ENCODE assay signal across 1 cellular context in the genomic region with DNA sequence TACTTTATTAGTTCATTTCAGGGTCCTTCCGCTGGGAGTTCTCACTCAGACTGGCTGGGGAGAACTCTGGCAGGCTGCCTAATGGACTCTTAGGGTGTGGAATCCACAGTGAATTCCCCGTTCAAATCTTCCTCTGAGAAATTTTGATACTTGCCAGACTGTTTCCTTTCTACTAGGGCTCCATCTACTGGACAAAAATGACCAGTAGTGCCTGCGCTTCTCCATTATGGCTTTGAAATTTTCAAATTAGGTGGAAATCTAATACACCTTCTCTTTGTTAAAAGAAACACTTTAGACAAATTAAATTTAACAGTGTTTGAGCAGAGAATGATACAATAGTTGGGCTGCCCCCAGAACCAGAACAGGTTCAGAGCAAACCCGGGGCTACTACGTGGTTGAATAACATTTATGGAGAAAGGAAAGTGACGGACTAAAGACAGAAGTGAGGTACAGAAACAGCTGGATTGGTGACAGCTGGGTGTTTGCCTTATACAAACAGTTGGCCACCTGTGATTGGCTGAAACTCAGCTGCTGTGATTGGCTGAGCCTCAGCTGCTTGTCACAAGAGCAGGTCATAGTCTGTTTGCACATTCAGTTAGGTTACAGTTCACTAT.
TF ChIP-seq lines count a peak whose summit lies in the region.

No MANE protein-coding gene starts in this region.

TF ChIP-seq in K562, 482 proteins besides CTCF, POLR2A, EP300 and RAD21 (continued from another document):
- TF ChIP-seq TCF7L2 (IDR thresholded peaks at IDR 0.05; ENCODE audit: low read depth, low read length): no peak
- no peak for TF ChIP-seq POLR2H (tag; IDR thresholded peaks at IDR 0.05; ENCODE audit: low read depth)
- TF ChIP-seq RB1 (IDR thresholded peaks at IDR 0.05; ENCODE audit: low read depth): 0 out of 2 replicates have a peak, but pooled peaks have one; percentile 6
- TF ChIP-seq, protein P1, sequence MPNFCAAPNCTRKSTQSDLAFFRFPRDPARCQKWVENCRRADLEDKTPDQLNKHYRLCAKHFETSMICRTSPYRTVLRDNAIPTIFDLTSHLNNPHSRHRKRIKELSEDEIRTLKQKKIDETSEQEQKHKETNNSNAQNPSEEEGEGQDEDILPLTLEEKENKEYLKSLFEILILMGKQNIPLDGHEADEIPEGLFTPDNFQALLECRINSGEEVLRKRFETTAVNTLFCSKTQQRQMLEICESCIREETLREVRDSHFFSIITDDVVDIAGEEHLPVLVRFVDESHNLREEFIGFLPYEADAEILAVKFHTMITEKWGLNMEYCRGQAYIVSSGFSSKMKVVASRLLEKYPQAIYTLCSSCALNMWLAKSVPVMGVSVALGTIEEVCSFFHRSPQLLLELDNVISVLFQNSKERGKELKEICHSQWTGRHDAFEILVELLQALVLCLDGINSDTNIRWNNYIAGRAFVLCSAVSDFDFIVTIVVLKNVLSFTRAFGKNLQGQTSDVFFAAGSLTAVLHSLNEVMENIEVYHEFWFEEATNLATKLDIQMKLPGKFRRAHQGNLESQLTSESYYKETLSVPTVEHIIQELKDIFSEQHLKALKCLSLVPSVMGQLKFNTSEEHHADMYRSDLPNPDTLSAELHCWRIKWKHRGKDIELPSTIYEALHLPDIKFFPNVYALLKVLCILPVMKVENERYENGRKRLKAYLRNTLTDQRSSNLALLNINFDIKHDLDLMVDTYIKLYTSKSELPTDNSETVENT (CRISPR knock-in tag; IDR thresholded peaks at IDR 0.05): no peak
- TF ChIP-seq, protein P2, sequence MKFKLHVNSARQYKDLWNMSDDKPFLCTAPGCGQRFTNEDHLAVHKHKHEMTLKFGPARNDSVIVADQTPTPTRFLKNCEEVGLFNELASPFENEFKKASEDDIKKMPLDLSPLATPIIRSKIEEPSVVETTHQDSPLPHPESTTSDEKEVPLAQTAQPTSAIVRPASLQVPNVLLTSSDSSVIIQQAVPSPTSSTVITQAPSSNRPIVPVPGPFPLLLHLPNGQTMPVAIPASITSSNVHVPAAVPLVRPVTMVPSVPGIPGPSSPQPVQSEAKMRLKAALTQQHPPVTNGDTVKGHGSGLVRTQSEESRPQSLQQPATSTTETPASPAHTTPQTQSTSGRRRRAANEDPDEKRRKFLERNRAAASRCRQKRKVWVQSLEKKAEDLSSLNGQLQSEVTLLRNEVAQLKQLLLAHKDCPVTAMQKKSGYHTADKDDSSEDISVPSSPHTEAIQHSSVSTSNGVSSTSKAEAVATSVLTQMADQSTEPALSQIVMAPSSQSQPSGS (CRISPR knock-in tag; IDR thresholded peaks at IDR 0.05): no peak
- TF ChIP-seq, protein P3, sequence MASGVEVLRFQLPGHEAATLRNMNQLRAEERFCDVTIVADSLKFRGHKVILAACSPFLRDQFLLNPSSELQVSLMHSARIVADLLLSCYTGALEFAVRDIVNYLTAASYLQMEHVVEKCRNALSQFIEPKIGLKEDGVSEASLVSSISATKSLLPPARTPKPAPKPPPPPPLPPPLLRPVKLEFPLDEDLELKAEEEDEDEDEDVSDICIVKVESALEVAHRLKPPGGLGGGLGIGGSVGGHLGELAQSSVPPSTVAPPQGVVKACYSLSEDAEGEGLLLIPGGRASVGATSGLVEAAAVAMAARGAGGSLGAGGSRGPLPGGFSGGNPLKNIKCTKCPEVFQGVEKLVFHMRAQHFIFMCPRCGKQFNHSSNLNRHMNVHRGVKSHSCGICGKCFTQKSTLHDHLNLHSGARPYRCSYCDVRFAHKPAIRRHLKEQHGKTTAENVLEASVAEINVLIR (CRISPR knock-in tag; IDR thresholded peaks at IDR 0.05): no peak
- no peak for TF ChIP-seq PRMT5 (CRISPR knock-in tag; IDR thresholded peaks at IDR 0.05)
- no peak for TF ChIP-seq MCM5 (IDR thresholded peaks at IDR 0.05; ENCODE audit: low read depth)
- TF ChIP-seq, protein P4, sequence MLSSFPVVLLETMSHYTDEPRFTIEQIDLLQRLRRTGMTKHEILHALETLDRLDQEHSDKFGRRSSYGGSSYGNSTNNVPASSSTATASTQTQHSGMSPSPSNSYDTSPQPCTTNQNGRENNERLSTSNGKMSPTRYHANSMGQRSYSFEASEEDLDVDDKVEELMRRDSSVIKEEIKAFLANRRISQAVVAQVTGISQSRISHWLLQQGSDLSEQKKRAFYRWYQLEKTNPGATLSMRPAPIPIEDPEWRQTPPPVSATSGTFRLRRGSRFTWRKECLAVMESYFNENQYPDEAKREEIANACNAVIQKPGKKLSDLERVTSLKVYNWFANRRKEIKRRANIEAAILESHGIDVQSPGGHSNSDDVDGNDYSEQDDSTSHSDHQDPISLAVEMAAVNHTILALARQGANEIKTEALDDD (IDR thresholded peaks at IDR 0.05): no peak
- no peak for TF ChIP-seq ATF7 (IDR thresholded peaks at IDR 0.05)
- no peak for TF ChIP-seq JUNB (CRISPR knock-in tag; conservative IDR thresholded peaks at IDR 0.05)
- TF ChIP-seq ZSCAN29 (IDR thresholded peaks at IDR 0.05): no peak
- TF ChIP-seq SMC3 (conservative IDR thresholded peaks at IDR 0.05; ENCODE audit: insufficient read depth, low read depth, low read length): peak; percentile 77
- TF ChIP-seq MEIS2 (IDR thresholded peaks at IDR 0.05; ENCODE audit: partially characterized antibody): no peak
- no peak for TF ChIP-seq ETS2 (tag; IDR thresholded peaks at IDR 0.05; ENCODE audit: borderline replicate concordance, poor library complexity, severe bottlenecking)
- TF ChIP-seq, protein P5, sequence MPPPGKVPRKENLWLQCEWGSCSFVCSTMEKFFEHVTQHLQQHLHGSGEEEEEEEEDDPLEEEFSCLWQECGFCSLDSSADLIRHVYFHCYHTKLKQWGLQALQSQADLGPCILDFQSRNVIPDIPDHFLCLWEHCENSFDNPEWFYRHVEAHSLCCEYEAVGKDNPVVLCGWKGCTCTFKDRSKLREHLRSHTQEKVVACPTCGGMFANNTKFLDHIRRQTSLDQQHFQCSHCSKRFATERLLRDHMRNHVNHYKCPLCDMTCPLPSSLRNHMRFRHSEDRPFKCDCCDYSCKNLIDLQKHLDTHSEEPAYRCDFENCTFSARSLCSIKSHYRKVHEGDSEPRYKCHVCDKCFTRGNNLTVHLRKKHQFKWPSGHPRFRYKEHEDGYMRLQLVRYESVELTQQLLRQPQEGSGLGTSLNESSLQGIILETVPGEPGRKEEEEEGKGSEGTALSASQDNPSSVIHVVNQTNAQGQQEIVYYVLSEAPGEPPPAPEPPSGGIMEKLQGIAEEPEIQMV (tag; conservative IDR thresholded peaks at IDR 0.05; ENCODE audit: low read depth): no peak
- TF ChIP-seq SMAD2 (IDR thresholded peaks at IDR 0.05; ENCODE audit: low read depth, low read length): no peak
- TF ChIP-seq, protein P6, sequence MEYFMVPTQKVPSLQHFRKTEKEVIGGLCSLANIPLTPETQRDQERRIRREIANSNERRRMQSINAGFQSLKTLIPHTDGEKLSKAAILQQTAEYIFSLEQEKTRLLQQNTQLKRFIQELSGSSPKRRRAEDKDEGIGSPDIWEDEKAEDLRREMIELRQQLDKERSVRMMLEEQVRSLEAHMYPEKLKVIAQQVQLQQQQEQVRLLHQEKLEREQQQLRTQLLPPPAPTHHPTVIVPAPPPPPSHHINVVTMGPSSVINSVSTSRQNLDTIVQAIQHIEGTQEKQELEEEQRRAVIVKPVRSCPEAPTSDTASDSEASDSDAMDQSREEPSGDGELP (CRISPR knock-in tag; IDR thresholded peaks at IDR 0.05; ENCODE audit: borderline replicate concordance): peak; percentile 43; the same call in 1 of the 2 replicates
- TF ChIP-seq SMAD3 (CRISPR knock-in tag; conservative IDR thresholded peaks at IDR 0.05): no peak
- TF ChIP-seq, protein P7, sequence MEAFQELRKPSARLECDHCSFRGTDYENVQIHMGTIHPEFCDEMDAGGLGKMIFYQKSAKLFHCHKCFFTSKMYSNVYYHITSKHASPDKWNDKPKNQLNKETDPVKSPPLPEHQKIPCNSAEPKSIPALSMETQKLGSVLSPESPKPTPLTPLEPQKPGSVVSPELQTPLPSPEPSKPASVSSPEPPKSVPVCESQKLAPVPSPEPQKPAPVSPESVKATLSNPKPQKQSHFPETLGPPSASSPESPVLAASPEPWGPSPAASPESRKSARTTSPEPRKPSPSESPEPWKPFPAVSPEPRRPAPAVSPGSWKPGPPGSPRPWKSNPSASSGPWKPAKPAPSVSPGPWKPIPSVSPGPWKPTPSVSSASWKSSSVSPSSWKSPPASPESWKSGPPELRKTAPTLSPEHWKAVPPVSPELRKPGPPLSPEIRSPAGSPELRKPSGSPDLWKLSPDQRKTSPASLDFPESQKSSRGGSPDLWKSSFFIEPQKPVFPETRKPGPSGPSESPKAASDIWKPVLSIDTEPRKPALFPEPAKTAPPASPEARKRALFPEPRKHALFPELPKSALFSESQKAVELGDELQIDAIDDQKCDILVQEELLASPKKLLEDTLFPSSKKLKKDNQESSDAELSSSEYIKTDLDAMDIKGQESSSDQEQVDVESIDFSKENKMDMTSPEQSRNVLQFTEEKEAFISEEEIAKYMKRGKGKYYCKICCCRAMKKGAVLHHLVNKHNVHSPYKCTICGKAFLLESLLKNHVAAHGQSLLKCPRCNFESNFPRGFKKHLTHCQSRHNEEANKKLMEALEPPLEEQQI (IDR thresholded peaks at IDR 0.05): no peak
- TF ChIP-seq HEY1 (CRISPR knock-in tag; IDR thresholded peaks at IDR 0.05; ENCODE audit: borderline replicate concordance): no peak
- TF ChIP-seq, protein P8, sequence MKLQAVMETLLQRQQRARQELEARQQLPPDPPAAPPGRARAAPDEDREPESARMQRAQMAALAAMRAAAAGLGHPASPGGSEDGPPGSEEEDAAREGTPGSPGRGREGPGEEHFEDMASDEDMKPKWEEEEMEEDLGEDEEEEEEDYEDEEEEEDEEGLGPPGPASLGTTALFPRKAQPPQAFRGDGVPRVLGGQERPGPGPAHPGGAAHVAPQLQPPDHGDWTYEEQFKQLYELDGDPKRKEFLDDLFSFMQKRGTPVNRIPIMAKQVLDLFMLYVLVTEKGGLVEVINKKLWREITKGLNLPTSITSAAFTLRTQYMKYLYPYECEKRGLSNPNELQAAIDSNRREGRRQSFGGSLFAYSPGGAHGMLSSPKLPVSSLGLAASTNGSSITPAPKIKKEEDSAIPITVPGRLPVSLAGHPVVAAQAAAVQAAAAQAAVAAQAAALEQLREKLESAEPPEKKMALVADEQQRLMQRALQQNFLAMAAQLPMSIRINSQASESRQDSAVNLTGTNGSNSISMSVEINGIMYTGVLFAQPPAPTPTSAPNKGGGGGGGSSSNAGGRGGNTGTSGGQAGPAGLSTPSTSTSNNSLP (IDR thresholded peaks at IDR 0.05; ENCODE audit: borderline replicate concordance, low read depth, low read length): no peak
- TF ChIP-seq KLF1 (tag; IDR thresholded peaks at IDR 0.05): no peak
- TF ChIP-seq ZNF224 (CRISPR knock-in tag; IDR thresholded peaks at IDR 0.05): no peak
- no peak for TF ChIP-seq COPS2 (conservative IDR thresholded peaks at IDR 0.05)
- TF ChIP-seq ZNF134 (CRISPR knock-in tag; conservative IDR thresholded peaks at IDR 0.05): no peak
- no peak for TF ChIP-seq MTA3 (IDR thresholded peaks at IDR 0.05; ENCODE audit: borderline replicate concordance)
- TF ChIP-seq MTA2 (IDR thresholded peaks at IDR 0.05; ENCODE audit: low read depth): no peak
- TF ChIP-seq NFIC (IDR thresholded peaks at IDR 0.05): peak; percentile 72
- TF ChIP-seq ZNF780A (CRISPR knock-in tag; IDR thresholded peaks at IDR 0.05): no peak
- no peak for TF ChIP-seq ZC3H11A (IDR thresholded peaks at IDR 0.05; ENCODE audit: low read depth, low read length)
- TF ChIP-seq, protein P9, sequence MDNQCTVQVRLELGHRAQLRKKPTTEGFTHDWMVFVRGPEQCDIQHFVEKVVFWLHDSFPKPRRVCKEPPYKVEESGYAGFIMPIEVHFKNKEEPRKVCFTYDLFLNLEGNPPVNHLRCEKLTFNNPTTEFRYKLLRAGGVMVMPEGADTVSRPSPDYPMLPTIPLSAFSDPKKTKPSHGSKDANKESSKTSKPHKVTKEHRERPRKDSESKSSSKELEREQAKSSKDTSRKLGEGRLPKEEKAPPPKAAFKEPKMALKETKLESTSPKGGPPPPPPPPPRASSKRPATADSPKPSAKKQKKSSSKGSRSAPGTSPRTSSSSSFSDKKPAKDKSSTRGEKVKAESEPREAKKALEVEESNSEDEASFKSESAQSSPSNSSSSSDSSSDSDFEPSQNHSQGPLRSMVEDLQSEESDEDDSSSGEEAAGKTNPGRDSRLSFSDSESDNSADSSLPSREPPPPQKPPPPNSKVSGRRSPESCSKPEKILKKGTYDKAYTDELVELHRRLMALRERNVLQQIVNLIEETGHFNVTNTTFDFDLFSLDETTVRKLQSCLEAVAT (IDR thresholded peaks at IDR 0.05): no peak
- TF ChIP-seq ADNP (tag; IDR thresholded peaks at IDR 0.05): no peak
- no peak for TF ChIP-seq LCOR (CRISPR knock-in tag; IDR thresholded peaks at IDR 0.05)
- no peak for TF ChIP-seq CSDE1 (IDR thresholded peaks at IDR 0.05)
- TF ChIP-seq RBM25 (IDR thresholded peaks at IDR 0.05; ENCODE audit: low read depth, low read length, severe bottlenecking): no peak
- peak; percentile 20 for TF ChIP-seq DACH1 (IDR thresholded peaks at IDR 0.05; ENCODE audit: partially characterized antibody)
- TF ChIP-seq SMARCA4 (IDR thresholded peaks at IDR 0.05): no peak
- TF ChIP-seq HMG20A (CRISPR knock-in tag; conservative IDR thresholded peaks at IDR 0.05): no peak
- TF ChIP-seq, protein P10, sequence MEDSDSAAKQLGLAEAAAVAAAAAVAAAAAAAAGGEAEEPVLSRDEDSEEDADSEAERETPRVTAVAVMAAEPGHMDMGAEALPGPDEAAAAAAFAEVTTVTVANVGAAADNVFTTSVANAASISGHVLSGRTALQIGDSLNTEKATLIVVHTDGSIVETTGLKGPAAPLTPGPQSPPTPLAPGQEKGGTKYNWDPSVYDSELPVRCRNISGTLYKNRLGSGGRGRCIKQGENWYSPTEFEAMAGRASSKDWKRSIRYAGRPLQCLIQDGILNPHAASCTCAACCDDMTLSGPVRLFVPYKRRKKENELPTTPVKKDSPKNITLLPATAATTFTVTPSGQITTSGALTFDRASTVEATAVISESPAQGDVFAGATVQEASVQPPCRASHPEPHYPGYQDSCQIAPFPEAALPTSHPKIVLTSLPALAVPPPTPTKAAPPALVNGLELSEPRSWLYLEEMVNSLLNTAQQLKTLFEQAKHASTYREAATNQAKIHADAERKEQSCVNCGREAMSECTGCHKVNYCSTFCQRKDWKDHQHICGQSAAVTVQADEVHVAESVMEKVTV (CRISPR knock-in tag; IDR thresholded peaks at IDR 0.05): peak; percentile 68
- TF ChIP-seq GATAD2A (IDR thresholded peaks at IDR 0.05): no peak
- TF ChIP-seq CTBP1 (IDR thresholded peaks at IDR 0.05; ENCODE audit: borderline replicate concordance): no peak
- TF ChIP-seq HNRNPK (IDR thresholded peaks at IDR 0.05; ENCODE audit: low read depth, low read length, poor library complexity, severe bottlenecking): no peak
- no peak for TF ChIP-seq ZNF174 (CRISPR knock-in tag; IDR thresholded peaks at IDR 0.05)
- TF ChIP-seq GTF2A2 (tag; IDR thresholded peaks at IDR 0.05): no peak
- TF ChIP-seq, protein P11, sequence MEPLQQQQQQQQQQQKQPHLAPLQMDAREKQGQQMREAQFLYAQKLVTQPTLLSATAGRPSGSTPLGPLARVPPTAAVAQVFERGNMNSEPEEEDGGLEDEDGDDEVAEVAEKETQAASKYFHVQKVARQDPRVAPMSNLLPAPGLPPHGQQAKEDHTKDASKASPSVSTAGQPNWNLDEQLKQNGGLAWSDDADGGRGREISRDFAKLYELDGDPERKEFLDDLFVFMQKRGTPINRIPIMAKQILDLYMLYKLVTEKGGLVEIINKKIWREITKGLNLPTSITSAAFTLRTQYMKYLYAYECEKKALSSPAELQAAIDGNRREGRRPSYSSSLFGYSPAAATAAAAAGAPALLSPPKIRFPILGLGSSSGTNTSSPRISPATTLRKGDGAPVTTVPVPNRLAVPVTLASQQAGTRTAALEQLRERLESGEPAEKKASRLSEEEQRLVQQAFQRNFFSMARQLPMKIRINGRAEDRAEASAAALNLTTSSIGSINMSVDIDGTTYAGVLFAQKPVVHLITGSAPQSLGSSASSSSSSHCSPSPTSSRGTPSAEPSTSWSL (CRISPR knock-in tag; IDR thresholded peaks at IDR 0.05; ENCODE audit: borderline replicate concordance): no peak
- no peak for TF ChIP-seq SP1 (CRISPR knock-in tag; IDR thresholded peaks at IDR 0.05)
- TF ChIP-seq C11orf30 (IDR thresholded peaks at IDR 0.05; ENCODE audit: low read depth): no peak
